Comparison of ENCODE assay signal across 9 cellular contexts in the genomic region with DNA sequence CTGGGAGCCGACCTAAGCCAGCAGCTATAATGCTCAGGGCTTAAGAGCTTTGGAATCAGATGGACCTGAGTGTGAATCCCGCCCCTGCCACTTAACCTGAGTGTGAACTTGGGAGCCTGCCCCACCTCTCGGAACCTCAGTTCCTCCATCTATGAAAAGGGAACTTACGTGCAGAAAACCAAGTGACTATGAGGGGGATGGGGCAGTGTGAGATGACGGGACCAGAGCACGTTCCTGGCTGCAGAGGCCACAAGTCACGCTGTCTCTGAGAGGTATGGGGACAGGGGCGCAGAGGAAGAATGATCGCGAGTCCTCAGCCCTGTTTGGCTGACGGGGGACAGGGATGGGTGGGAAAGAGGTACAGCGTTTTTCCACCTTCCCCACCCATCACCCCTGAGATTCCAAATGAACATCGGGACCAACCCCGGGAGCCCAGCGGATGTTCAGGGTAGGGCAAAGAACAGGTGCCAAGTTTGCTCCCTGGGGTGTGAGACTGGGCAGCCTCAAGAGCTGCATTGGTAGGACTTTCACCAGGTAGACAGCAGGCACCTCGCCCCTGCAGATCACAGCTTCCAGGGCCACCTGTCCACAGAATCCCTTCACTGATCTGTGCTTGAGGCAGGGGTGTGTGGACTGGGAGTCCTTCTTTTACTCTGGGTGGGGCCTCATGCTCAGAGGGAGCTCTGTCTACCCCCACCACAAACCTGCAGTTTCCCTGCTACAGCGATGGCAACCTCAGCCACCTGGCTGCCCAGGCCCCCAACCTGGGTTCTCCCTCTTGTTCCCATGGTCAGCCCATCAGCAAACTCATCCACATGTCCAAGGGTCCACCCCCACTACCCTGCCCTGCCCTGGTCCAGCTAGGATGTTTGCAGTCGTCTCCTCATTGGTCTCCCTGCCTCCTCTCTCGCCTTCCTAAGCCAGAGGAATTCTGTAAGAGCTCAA.
DNase-seq lines count a peak whose midpoint lies in the region; ATAC-seq, FAIRE-seq and TF ChIP-seq lines count a peak whose summit lies in the region.
"Had no signal": no experiment of that assay in that cellular context is flagged by ENCODE, and none has a peak within 500 bp of the region (broad histone marks: within the 10 kb centered on the region; RNA-seq: fewer than 3 reads in every experiment).

No MANE protein-coding gene starts in this region.

- FAIRE-seq in frontal cortex (lab: Jason Lieb, UNC) = no peak
- FAIRE-seq in H54 (lab: Jason Lieb, UNC) = no peak

- no peaks in the 10 kb centered on the region for H3K27me3 ChIP-seq in right atrium auricular region
- no peaks in the 10 kb centered on the region for H3K27me3 ChIP-seq in vagina
- H3K27me3 ChIP-seq: transverse colon had no signal

- peak; percentile 59 for DNase-seq in Right ventricle myocardium superior
- no peak for DNase-seq in right atrium auricular region (ENCODE audit: low spot score)
- peak; percentile 35 for DNase-seq in UCSD-AML1 (lab: John Stamatoyannopoulos, UW; ENCODE audit: unreplicated experiment)
- DNase-seq in mucosa of descending colon = peak in 1 of 3 donors; percentile 30
- no peak for DNase-seq in vagina (ENCODE audit: extremely low spot score in 2 of 2)
- DNase-seq in frontal cortex (ENCODE audit: low spot score in 2 of 2) = no peak
- DNase-seq in H54 (ENCODE audit: insufficient read length, low spot score) = no peak
- DNase-seq: transverse colon had no signal

- H3K4me3 ChIP-seq in right atrium auricular region (no peak overlapping the region), mucosa of descending colon (no peak overlapping the region), vagina (no peak overlapping the region)
- H3K4me3 ChIP-seq: transverse colon had no signal

- ATAC-seq in Right ventricle myocardium superior (ENCODE audit: poor library complexity) = no peak
- ATAC-seq in mucosa of descending colon = peak; percentile 13
- no peak for ATAC-seq in GM19023 (IDR thresholded peaks at IDR 0.05; ENCODE audit: unreplicated experiment)

- H3K36me3 ChIP-seq in right atrium auricular region (no peaks in the 10 kb centered on the region), mucosa of descending colon (ENCODE audit: low read depth) (no peaks in the 10 kb centered on the region), vagina (no peaks in the 10 kb centered on the region)
- H3K36me3 ChIP-seq: transverse colon had no signal

- intact Hi-C loops in Right ventricle myocardium superior (cut with DNase I) (no loop called here), mucosa of descending colon (cut with DNase I, micrococcal nuclease) (no loop called here), vagina (cut with DNase I) (loop anchor here (5.0 kb wide), 1 partner anchor 89 kb away; no protein-coding TSS in a partner anchor)

- no peaks in the 10 kb centered on the region for H3K9me3 ChIP-seq in right atrium auricular region
- H3K9me3 ChIP-seq in mucosa of descending colon = no peaks in the 10 kb centered on the region
- no peaks in the 10 kb centered on the region for H3K9me3 ChIP-seq in vagina
- H3K9me3 ChIP-seq: transverse colon had no signal

- H3K4me1 ChIP-seq in right atrium auricular region (peaks cover 0 to 33% of the 10 kb centered on the region in 2 donors), mucosa of descending colon (ENCODE audit: low read depth) (no peaks in the 10 kb centered on the region), vagina (peaks cover 48% of the 10 kb centered on the region)

- TF ChIP-seq POLR2A in vagina (IDR thresholded peaks at IDR 0.05) (no peak), H54 (IDR thresholded peaks at IDR 0.05; ENCODE audit: low read depth, low read length) (no peak)

- TF ChIP-seq CTCF in right atrium auricular region (IDR thresholded peaks at IDR 0.05) (no peak), mucosa of descending colon (IDR thresholded peaks at IDR 0.05) (no peak), vagina (IDR thresholded peaks at IDR 0.05) (no peak)

- H3K27ac ChIP-seq in right atrium auricular region = peak overlapping the region in 1 of 2 donors; percentile 29
- H3K27ac ChIP-seq in vagina = peak overlapping the region; percentile 95

Comparison
In these comparisons a context has a peak if more than half of its experiments do, and no peak if none do; other contexts are left out.
1. DNase-seq: peak in Right ventricle myocardium superior (single experiment) and UCSD-AML1 (single experiment); none in right atrium auricular region (single experiment), vagina (0 of 2), frontal cortex (0 of 2) and H54 (single experiment).